ENCODE assay signal across 1 cellular context in genomic region chr7:94276046-94276445, GRCh38.
TF ChIP-seq lines count a peak whose summit lies in the region.

No MANE protein-coding gene starts in this region.

TF ChIP-seq in SK-N-SH, 30 proteins besides CTCF, POLR2A, EP300 and RAD21 (continued from another document):
- TF ChIP-seq, protein P1, sequence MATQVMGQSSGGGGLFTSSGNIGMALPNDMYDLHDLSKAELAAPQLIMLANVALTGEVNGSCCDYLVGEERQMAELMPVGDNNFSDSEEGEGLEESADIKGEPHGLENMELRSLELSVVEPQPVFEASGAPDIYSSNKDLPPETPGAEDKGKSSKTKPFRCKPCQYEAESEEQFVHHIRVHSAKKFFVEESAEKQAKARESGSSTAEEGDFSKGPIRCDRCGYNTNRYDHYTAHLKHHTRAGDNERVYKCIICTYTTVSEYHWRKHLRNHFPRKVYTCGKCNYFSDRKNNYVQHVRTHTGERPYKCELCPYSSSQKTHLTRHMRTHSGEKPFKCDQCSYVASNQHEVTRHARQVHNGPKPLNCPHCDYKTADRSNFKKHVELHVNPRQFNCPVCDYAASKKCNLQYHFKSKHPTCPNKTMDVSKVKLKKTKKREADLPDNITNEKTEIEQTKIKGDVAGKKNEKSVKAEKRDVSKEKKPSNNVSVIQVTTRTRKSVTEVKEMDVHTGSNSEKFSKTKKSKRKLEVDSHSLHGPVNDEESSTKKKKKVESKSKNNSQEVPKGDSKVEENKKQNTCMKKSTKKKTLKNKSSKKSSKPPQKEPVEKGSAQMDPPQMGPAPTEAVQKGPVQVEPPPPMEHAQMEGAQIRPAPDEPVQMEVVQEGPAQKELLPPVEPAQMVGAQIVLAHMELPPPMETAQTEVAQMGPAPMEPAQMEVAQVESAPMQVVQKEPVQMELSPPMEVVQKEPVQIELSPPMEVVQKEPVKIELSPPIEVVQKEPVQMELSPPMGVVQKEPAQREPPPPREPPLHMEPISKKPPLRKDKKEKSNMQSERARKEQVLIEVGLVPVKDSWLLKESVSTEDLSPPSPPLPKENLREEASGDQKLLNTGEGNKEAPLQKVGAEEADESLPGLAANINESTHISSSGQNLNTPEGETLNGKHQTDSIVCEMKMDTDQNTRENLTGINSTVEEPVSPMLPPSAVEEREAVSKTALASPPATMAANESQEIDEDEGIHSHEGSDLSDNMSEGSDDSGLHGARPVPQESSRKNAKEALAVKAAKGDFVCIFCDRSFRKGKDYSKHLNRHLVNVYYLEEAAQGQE (IDR thresholded peaks at IDR 0.05; ENCODE audit: low read depth, low read length) = no peak
- TF ChIP-seq MEF2A (IDR thresholded peaks at IDR 0.05; ENCODE audit: borderline replicate concordance, low read depth) (no peak), TCF12 (IDR thresholded peaks at IDR 0.05) (peak; percentile 70), CHD2 (IDR thresholded peaks at IDR 0.05; ENCODE audit: low read length, partially characterized antibody) (peak; percentile 86), RXRA (IDR thresholded peaks at IDR 0.05; ENCODE audit: borderline replicate concordance, low read depth) (no peak), POLR2AphosphoS5 (IDR thresholded peaks at IDR 0.05; ENCODE audit: low read depth, low read length) (peak; percentile 48; the same call in 1 of the 2 replicates), ZBTB33 (IDR thresholded peaks at IDR 0.05; ENCODE audit: borderline replicate concordance, low read depth) (no peak), NFIC (IDR thresholded peaks at IDR 0.05; ENCODE audit: borderline replicate concordance) (no peak), RFX5 (IDR thresholded peaks at IDR 0.05; ENCODE audit: low read length) (peak; percentile 88), IRF3 (IDR thresholded peaks at IDR 0.05; ENCODE audit: low read depth, low read length) (no peak), YY1 (IDR thresholded peaks at IDR 0.05; ENCODE audit: low read depth) (no peak), NRF1 (IDR thresholded peaks at IDR 0.05; ENCODE audit: low read depth, low read length) (no peak), GABPA (IDR thresholded peaks at IDR 0.05; ENCODE audit: low read depth) (no peak)
- TF ChIP-seq, protein P2, sequence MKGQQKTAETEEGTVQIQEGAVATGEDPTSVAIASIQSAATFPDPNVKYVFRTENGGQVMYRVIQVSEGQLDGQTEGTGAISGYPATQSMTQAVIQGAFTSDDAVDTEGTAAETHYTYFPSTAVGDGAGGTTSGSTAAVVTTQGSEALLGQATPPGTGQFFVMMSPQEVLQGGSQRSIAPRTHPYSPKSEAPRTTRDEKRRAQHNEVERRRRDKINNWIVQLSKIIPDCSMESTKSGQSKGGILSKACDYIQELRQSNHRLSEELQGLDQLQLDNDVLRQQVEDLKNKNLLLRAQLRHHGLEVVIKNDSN (IDR thresholded peaks at IDR 0.05; ENCODE audit: borderline replicate concordance, low read depth) = no peak
